Comparison of ENCODE assay signal across 1 cellular context in genomic region chr10:35635576-35635975, GRCh38.
A peak's percentile ranks its signal among the peaks of the same experiment; 100 is the strongest.
TF ChIP-seq lines count a peak whose summit lies in the region.

No MANE protein-coding gene starts in this region.

TF ChIP-seq in HEK293, 187 proteins besides CTCF, POLR2A, EP300 and RAD21 (continued from another document):
- TF ChIP-seq TSHZ1 (tag by site-specific recombination; IDR thresholded peaks at IDR 0.05; ENCODE audit: borderline replicate concordance), result no peak
- TF ChIP-seq MEIS1 (CRISPR knock-in tag; IDR thresholded peaks at IDR 0.05; ENCODE audit: borderline replicate concordance), result no peak
- TF ChIP-seq BCL11A (tag by site-specific recombination; IDR thresholded peaks at IDR 0.05; ENCODE audit: low read depth), result no peak
- TF ChIP-seq ZNF580 (tag by site-specific recombination; IDR thresholded peaks at IDR 0.05), result peak; percentile 53; the same call in 1 of the 2 replicates
- no peak for TF ChIP-seq ZNF211 (tag by site-specific recombination; IDR thresholded peaks at IDR 0.05; ENCODE audit: low read depth)
- TF ChIP-seq PRDM2 (tag by site-specific recombination; IDR thresholded peaks at IDR 0.05; ENCODE audit: borderline replicate concordance), result no peak
- TF ChIP-seq ZNF791 (tag by site-specific recombination; IDR thresholded peaks at IDR 0.05), result no peak
- no peak for TF ChIP-seq ZNF837 (tag by site-specific recombination; IDR thresholded peaks at IDR 0.05)
- TF ChIP-seq ZNF26 (tag by site-specific recombination; IDR thresholded peaks at IDR 0.05), result no peak
- peak; percentile 89 for TF ChIP-seq ZBTB44 (tag by site-specific recombination; IDR thresholded peaks at IDR 0.05)
- no peak for TF ChIP-seq MZF1 (tag by site-specific recombination; IDR thresholded peaks at IDR 0.05; ENCODE audit: borderline replicate concordance)
- 0 out of 2 replicates have a peak, but pooled peaks have one; percentile 32 for TF ChIP-seq ZXDB (tag by site-specific recombination; IDR thresholded peaks at IDR 0.05)
- peak; percentile 99 for TF ChIP-seq ZNF654 (tag by site-specific recombination; IDR thresholded peaks at IDR 0.05; ENCODE audit: low read depth)
- 0 out of 2 replicates have a peak, but pooled peaks have one; percentile 26 for TF ChIP-seq ZEB2 (tag by site-specific recombination; IDR thresholded peaks at IDR 0.05)
- TF ChIP-seq ZBTB17 (tag by site-specific recombination; IDR thresholded peaks at IDR 0.05), result peak; percentile 60
- TF ChIP-seq ZNF560 (tag by site-specific recombination; IDR thresholded peaks at IDR 0.05; ENCODE audit: borderline replicate concordance), result no peak
- peak; percentile 39; the same call in 1 of the 2 replicates for TF ChIP-seq SP7 (tag by site-specific recombination; IDR thresholded peaks at IDR 0.05)
- TF ChIP-seq ZNF354C (tag by site-specific recombination; IDR thresholded peaks at IDR 0.05; ENCODE audit: borderline replicate concordance, low read depth), result no peak
- no peak for TF ChIP-seq ZFP41 (tag by site-specific recombination; IDR thresholded peaks at IDR 0.05; ENCODE audit: borderline replicate concordance)
